1 cellular context compared by ENCODE assay signal in the genomic region with DNA sequence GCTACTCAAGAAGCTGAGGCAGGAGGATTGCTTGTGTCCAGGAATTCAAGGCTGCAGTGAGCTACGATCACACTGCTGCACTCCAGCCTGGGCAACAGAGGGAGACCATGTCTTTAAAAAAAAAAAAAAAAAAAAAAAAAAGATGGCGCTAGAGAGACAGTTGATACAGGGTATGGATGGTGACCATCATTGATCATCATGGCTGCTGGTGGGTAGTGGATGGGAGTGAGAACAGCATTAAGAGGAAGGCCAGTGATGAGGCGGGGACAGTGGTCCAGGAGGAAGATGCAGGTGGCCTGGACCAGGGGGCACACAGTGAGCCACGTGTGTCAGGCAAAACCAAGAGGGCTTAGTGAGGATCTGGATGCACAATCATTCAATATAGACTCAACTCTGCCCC.
TF ChIP-seq lines count a peak whose summit lies in the region.

No MANE protein-coding gene starts in this region.

TF ChIP-seq in WTC11, 78 proteins besides CTCF, POLR2A, EP300 and RAD21 (continued from another document):
- TF ChIP-seq, protein P1, sequence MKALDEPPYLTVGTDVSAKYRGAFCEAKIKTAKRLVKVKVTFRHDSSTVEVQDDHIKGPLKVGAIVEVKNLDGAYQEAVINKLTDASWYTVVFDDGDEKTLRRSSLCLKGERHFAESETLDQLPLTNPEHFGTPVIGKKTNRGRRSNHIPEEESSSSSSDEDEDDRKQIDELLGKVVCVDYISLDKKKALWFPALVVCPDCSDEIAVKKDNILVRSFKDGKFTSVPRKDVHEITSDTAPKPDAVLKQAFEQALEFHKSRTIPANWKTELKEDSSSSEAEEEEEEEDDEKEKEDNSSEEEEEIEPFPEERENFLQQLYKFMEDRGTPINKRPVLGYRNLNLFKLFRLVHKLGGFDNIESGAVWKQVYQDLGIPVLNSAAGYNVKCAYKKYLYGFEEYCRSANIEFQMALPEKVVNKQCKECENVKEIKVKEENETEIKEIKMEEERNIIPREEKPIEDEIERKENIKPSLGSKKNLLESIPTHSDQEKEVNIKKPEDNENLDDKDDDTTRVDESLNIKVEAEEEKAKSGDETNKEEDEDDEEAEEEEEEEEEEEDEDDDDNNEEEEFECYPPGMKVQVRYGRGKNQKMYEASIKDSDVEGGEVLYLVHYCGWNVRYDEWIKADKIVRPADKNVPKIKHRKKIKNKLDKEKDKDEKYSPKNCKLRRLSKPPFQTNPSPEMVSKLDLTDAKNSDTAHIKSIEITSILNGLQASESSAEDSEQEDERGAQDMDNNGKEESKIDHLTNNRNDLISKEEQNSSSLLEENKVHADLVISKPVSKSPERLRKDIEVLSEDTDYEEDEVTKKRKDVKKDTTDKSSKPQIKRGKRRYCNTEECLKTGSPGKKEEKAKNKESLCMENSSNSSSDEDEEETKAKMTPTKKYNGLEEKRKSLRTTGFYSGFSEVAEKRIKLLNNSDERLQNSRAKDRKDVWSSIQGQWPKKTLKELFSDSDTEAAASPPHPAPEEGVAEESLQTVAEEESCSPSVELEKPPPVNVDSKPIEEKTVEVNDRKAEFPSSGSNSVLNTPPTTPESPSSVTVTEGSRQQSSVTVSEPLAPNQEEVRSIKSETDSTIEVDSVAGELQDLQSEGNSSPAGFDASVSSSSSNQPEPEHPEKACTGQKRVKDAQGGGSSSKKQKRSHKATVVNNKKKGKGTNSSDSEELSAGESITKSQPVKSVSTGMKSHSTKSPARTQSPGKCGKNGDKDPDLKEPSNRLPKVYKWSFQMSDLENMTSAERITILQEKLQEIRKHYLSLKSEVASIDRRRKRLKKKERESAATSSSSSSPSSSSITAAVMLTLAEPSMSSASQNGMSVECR (CRISPR knock-in tag; IDR thresholded peaks at IDR 0.05; ENCODE audit: borderline replicate concordance): no peak
- TF ChIP-seq RELA (CRISPR knock-in tag; IDR thresholded peaks at IDR 0.05; ENCODE audit: borderline replicate concordance): no peak
- no peak for TF ChIP-seq NFE2L1 (CRISPR knock-in tag; IDR thresholded peaks at IDR 0.05)
- no peak for TF ChIP-seq ZBTB43 (CRISPR knock-in tag; IDR thresholded peaks at IDR 0.05)
- TF ChIP-seq IRF2 (CRISPR knock-in tag; IDR thresholded peaks at IDR 0.05; ENCODE audit: borderline replicate concordance, low read depth): no peak
